Comparison of ENCODE assay signal across 1 cellular context in the genomic region with DNA sequence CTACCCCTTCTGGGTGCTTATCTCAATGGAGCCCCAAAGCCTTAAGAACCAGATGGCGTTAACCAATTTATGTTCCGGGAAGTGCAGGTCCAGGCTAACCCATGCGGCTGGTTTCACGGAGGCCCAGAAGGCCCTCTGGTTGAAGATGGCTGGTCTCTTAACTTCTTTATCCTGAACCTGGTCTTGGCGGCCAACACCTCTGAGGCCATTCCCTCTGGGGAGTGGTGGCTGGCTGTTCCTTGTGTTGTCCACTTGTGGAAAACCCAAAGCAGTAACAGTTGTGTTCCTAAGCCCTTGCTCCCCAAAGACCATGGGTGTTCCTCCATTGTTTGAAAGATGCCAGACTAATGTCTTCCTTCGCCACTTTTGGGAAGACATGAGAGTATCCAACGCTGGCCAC.
TF ChIP-seq lines count a peak whose summit lies in the region.

No MANE protein-coding gene starts in this region.

TF ChIP-seq in H1, 55 proteins besides CTCF, POLR2A, EP300 and RAD21:
- no peak for TF ChIP-seq SP4 (IDR thresholded peaks at IDR 0.05; ENCODE audit: low read length)
- no peak for TF ChIP-seq GABPA (IDR thresholded peaks at IDR 0.05; ENCODE audit: borderline replicate concordance, insufficient read depth, low read length)
- TF ChIP-seq SIX5 (IDR thresholded peaks at IDR 0.05; ENCODE audit: low read depth, low read length) = no peak
- TF ChIP-seq CREB1 (IDR thresholded peaks at IDR 0.05) = no peak
- no peak for TF ChIP-seq PHF8 (conservative IDR thresholded peaks at IDR 0.05; ENCODE audit: low read depth, low read length)
- TF ChIP-seq TAF7 (optimal IDR thresholded peaks at IDR 0.05; ENCODE audit: borderline replicate concordance, low read depth, low read length) = no peak
- TF ChIP-seq, protein P1, sequence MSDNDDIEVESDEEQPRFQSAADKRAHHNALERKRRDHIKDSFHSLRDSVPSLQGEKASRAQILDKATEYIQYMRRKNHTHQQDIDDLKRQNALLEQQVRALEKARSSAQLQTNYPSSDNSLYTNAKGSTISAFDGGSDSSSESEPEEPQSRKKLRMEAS (IDR thresholded peaks at IDR 0.05) = no peak
- no peak for TF ChIP-seq TEAD4 (IDR thresholded peaks at IDR 0.05; ENCODE audit: low read depth, low read length)
- no peak for TF ChIP-seq CTBP2 (IDR thresholded peaks at IDR 0.05; ENCODE audit: borderline replicate concordance, insufficient read depth, insufficient read length, low read length)
- TF ChIP-seq CBX8 (IDR thresholded peaks at IDR 0.05; ENCODE audit: borderline replicate concordance, low read depth, low read length) = no peak
- TF ChIP-seq, protein P2, sequence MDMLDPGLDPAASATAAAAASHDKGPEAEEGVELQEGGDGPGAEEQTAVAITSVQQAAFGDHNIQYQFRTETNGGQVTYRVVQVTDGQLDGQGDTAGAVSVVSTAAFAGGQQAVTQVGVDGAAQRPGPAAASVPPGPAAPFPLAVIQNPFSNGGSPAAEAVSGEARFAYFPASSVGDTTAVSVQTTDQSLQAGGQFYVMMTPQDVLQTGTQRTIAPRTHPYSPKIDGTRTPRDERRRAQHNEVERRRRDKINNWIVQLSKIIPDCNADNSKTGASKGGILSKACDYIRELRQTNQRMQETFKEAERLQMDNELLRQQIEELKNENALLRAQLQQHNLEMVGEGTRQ (IDR thresholded peaks at IDR 0.05; ENCODE audit: low read length) = no peak
- TF ChIP-seq TCF12 (IDR thresholded peaks at IDR 0.05; ENCODE audit: low read depth, low read length) = no peak
- no peak for TF ChIP-seq YY1 (IDR thresholded peaks at IDR 0.05; ENCODE audit: low read depth, low read length)
- TF ChIP-seq, protein P3, sequence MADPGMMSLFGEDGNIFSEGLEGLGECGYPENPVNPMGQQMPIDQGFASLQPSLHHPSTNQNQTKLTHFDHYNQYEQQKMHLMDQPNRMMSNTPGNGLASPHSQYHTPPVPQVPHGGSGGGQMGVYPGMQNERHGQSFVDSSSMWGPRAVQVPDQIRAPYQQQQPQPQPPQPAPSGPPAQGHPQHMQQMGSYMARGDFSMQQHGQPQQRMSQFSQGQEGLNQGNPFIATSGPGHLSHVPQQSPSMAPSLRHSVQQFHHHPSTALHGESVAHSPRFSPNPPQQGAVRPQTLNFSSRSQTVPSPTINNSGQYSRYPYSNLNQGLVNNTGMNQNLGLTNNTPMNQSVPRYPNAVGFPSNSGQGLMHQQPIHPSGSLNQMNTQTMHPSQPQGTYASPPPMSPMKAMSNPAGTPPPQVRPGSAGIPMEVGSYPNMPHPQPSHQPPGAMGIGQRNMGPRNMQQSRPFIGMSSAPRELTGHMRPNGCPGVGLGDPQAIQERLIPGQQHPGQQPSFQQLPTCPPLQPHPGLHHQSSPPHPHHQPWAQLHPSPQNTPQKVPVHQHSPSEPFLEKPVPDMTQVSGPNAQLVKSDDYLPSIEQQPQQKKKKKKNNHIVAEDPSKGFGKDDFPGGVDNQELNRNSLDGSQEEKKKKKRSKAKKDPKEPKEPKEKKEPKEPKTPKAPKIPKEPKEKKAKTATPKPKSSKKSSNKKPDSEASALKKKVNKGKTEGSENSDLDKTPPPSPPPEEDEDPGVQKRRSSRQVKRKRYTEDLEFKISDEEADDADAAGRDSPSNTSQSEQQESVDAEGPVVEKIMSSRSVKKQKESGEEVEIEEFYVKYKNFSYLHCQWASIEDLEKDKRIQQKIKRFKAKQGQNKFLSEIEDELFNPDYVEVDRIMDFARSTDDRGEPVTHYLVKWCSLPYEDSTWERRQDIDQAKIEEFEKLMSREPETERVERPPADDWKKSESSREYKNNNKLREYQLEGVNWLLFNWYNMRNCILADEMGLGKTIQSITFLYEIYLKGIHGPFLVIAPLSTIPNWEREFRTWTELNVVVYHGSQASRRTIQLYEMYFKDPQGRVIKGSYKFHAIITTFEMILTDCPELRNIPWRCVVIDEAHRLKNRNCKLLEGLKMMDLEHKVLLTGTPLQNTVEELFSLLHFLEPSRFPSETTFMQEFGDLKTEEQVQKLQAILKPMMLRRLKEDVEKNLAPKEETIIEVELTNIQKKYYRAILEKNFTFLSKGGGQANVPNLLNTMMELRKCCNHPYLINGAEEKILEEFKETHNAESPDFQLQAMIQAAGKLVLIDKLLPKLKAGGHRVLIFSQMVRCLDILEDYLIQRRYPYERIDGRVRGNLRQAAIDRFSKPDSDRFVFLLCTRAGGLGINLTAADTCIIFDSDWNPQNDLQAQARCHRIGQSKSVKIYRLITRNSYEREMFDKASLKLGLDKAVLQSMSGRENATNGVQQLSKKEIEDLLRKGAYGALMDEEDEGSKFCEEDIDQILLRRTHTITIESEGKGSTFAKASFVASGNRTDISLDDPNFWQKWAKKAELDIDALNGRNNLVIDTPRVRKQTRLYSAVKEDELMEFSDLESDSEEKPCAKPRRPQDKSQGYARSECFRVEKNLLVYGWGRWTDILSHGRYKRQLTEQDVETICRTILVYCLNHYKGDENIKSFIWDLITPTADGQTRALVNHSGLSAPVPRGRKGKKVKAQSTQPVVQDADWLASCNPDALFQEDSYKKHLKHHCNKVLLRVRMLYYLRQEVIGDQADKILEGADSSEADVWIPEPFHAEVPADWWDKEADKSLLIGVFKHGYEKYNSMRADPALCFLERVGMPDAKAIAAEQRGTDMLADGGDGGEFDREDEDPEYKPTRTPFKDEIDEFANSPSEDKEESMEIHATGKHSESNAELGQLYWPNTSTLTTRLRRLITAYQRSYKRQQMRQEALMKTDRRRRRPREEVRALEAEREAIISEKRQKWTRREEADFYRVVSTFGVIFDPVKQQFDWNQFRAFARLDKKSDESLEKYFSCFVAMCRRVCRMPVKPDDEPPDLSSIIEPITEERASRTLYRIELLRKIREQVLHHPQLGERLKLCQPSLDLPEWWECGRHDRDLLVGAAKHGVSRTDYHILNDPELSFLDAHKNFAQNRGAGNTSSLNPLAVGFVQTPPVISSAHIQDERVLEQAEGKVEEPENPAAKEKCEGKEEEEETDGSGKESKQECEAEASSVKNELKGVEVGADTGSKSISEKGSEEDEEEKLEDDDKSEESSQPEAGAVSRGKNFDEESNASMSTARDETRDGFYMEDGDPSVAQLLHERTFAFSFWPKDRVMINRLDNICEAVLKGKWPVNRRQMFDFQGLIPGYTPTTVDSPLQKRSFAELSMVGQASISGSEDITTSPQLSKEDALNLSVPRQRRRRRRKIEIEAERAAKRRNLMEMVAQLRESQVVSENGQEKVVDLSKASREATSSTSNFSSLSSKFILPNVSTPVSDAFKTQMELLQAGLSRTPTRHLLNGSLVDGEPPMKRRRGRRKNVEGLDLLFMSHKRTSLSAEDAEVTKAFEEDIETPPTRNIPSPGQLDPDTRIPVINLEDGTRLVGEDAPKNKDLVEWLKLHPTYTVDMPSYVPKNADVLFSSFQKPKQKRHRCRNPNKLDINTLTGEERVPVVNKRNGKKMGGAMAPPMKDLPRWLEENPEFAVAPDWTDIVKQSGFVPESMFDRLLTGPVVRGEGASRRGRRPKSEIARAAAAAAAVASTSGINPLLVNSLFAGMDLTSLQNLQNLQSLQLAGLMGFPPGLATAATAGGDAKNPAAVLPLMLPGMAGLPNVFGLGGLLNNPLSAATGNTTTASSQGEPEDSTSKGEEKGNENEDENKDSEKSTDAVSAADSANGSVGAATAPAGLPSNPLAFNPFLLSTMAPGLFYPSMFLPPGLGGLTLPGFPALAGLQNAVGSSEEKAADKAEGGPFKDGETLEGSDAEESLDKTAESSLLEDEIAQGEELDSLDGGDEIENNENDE (IDR thresholded peaks at IDR 0.05; ENCODE audit: insufficient replicate concordance, low read length) = no peak
- no peak for TF ChIP-seq RXRA (IDR thresholded peaks at IDR 0.05; ENCODE audit: insufficient read depth, low read depth, low read length)
- TF ChIP-seq JUN (IDR thresholded peaks at IDR 0.05; ENCODE audit: low read depth, low read length) = no peak
TF ChIP-seq in H1: peak in this region for 0.
